In genomic region chr11:32297629-32298028, GRCh38 we compare ENCODE assay signal across 8 cellular contexts.
DNase-seq lines count a peak whose midpoint lies in the region; ATAC-seq, FAIRE-seq and TF ChIP-seq lines count a peak whose summit lies in the region.

No MANE protein-coding gene starts in this region.

- no peaks in the 10 kb centered on the region for H3K36me3 Mint-ChIP-seq in Caco-2 (ENCODE audit: insufficient read depth, unreplicated experiment)
- no peaks in the 10 kb centered on the region for H3K36me3 Mint-ChIP-seq in T-helper 2 cell treated with Interferon-gamma antibody and Interleukin-4, amounts not matched to agents 5 μg/mL and 100 μg/mL, for 36 hours (ENCODE audit: low read depth)

- H3K4me3 Mint-ChIP-seq in Caco-2 (ENCODE audit: unreplicated experiment), result no peak overlapping the region
- H3K4me3 Mint-ChIP-seq in T-helper 2 cell treated with Interferon-gamma antibody and Interleukin-4, amounts not matched to agents 5 μg/mL and 100 μg/mL, for 36 hours, result no peak overlapping the region

- DNase-seq in A673 (ENCODE audit: low spot score), result peak; percentile 90
- peak; percentile 44 for DNase-seq in GM13976 (ENCODE audit: low spot score)
- peak; percentile 89 for DNase-seq in NCI-H2171 (lab: John Stamatoyannopoulos, UW)
- DNase-seq in bronchial epithelial cell (ENCODE audit: low read depth), result peak; percentile 46
- no peak for DNase-seq in omental fat pad (ENCODE audit: low spot score)
- DNase-seq in Caco-2, result no peak
- no peak for DNase-seq in T-helper 2 cell treated with Interferon-gamma antibody and Interleukin-4, amounts not matched to agents 5 μg/mL and 100 μg/mL, for 36 hours (ENCODE audit: low spot score)

- no peaks in the 10 kb centered on the region for H3K27me3 ChIP-seq in A673 (replicated peaks; ENCODE audit: insufficient read depth, low read depth, low read length, poor library complexity)
- H3K27me3 ChIP-seq in bronchial epithelial cell (ENCODE audit: control insufficient read depth, insufficient read depth, low read length), result no peaks in the 10 kb centered on the region
- no peaks in the 10 kb centered on the region for H3K27me3 ChIP-seq in Caco-2 (replicated peaks; ENCODE audit: control insufficient read depth, insufficient read depth, low read length)

- H3K27me3 Mint-ChIP-seq in Caco-2 (ENCODE audit: insufficient read depth, unreplicated experiment), result peaks cover 6% of the 10 kb centered on the region
- no peaks in the 10 kb centered on the region for H3K27me3 Mint-ChIP-seq in T-helper 2 cell treated with Interferon-gamma antibody and Interleukin-4, amounts not matched to agents 5 μg/mL and 100 μg/mL, for 36 hours (ENCODE audit: low read depth)

- no peak overlapping the region for H3K27ac ChIP-seq in A673 (ENCODE audit: low read depth, low read length, poor library complexity, severe bottlenecking)

- POLR2A ChIA-PET in A673 (lab: Charles Lee; ENCODE audit: low non-redundant PET) (no interaction called here), Caco-2 (lab: Charles Lee) (no interaction called here)

- H3K4me1 ChIP-seq in A673 (ENCODE audit: insufficient read depth, low read length, poor library complexity, severe bottlenecking) (no peaks in the 10 kb centered on the region), Caco-2 (no peaks in the 10 kb centered on the region)

- H3K9me3 ChIP-seq in A673 (ENCODE audit: low read depth, low read length, poor library complexity, severe bottlenecking) (no peaks in the 10 kb centered on the region), Caco-2 (peaks cover 5% of the 10 kb centered on the region; the same call in 1 of the 2 replicates)

- ATAC-seq in omental fat pad (ENCODE audit: low FRiP score) (peak; percentile 77), HG03025 (IDR thresholded peaks at IDR 0.05; ENCODE audit: low FRiP score, unreplicated experiment) (no peak)

- intact Hi-C loops in A673 (cut with micrococcal nuclease; ENCODE audit: unreplicated experiment) (loop anchor here (1.0 to 10.0 kb wide), 5 partner anchors 121 to 1190 kb away; no protein-coding TSS in a partner anchor), Caco-2 (cut with micrococcal nuclease; ENCODE audit: unreplicated experiment) (loop anchor here (5.0 kb wide), 1 partner anchor 120 kb away; no protein-coding TSS in a partner anchor)

- in situ Hi-C loops in GM13976 (cut with MboI; ENCODE audit: low sequenced_read_pairs, unreplicated experiment), result no loop called here

- no peak for FAIRE-seq in bronchial epithelial cell (lab: Jason Lieb, UNC)

- H3K4me1 Mint-ChIP-seq in Caco-2 (ENCODE audit: low read depth, unreplicated experiment), result no peaks in the 10 kb centered on the region
- peaks cover 4% of the 10 kb centered on the region for H3K4me1 Mint-ChIP-seq in T-helper 2 cell treated with Interferon-gamma antibody and Interleukin-4, amounts not matched to agents 5 μg/mL and 100 μg/mL, for 36 hours (ENCODE audit: low read depth)

- H3K36me3 ChIP-seq in A673 (ENCODE audit: insufficient read depth, low read length, poor library complexity, severe bottlenecking), result no peaks in the 10 kb centered on the region
- H3K36me3 ChIP-seq in bronchial epithelial cell (ENCODE audit: control insufficient read depth, insufficient read depth, low read length), result no peaks in the 10 kb centered on the region
- no peaks in the 10 kb centered on the region for H3K36me3 ChIP-seq in Caco-2 (ENCODE audit: control insufficient read depth, insufficient read depth, low read length)

- CTCF ChIA-PET in A673 (lab: Charles Lee), result interaction anchor here (0.6 to 2.0 kb wide), 16 partner anchors 9 to 1191 kb away, joined by 3 to 15 read pairs (median 4); no protein-coding TSS in a partner anchor
- CTCF ChIA-PET in Caco-2 (lab: Charles Lee), result interaction anchor here (0.6 to 1.0 kb wide), 4 partner anchors 26 to 900 kb away, joined by 3 to 4 read pairs (median 3); no protein-coding TSS in a partner anchor

- H3K4me3 ChIP-seq in A673 (ENCODE audit: low read depth, low read length, poor library complexity, severe bottlenecking), result no peak overlapping the region
- no peak overlapping the region for H3K4me3 ChIP-seq in bronchial epithelial cell (ENCODE audit: low read depth, low read length)
- no peak overlapping the region for H3K4me3 ChIP-seq in Caco-2 (ENCODE audit: low read depth, low read length)

- no TSS peak for BruUV-seq in A673 (replicated peaks; lab: Mats Ljungman, UMichigan)
- BruUV-seq in Caco-2 (replicated peaks; lab: Mats Ljungman, UMichigan), result no TSS peak

- no peaks in the 10 kb centered on the region for H3K9me3 Mint-ChIP-seq in Caco-2 (ENCODE audit: unreplicated experiment)
- no peaks in the 10 kb centered on the region for H3K9me3 Mint-ChIP-seq in T-helper 2 cell treated with Interferon-gamma antibody and Interleukin-4, amounts not matched to agents 5 μg/mL and 100 μg/mL, for 36 hours

- no peak overlapping the region for H3K27ac Mint-ChIP-seq in Caco-2 (ENCODE audit: unreplicated experiment)
- H3K27ac Mint-ChIP-seq in T-helper 2 cell treated with Interferon-gamma antibody and Interleukin-4, amounts not matched to agents 5 μg/mL and 100 μg/mL, for 36 hours, result no peak overlapping the region

- TF ChIP-seq CTCF in A673 (conservative IDR thresholded peaks at IDR 0.05; ENCODE audit: low read depth, low read length) (peak; percentile 88), GM13976 (IDR thresholded peaks at IDR 0.05; ENCODE audit: borderline replicate concordance, control extremely low read depth, extremely low read depth, insufficient read depth, missing control alignments) (no peak), bronchial epithelial cell (IDR thresholded peaks at IDR 0.05; ENCODE audit: insufficient read depth, low read length, severe bottlenecking) (no peak), omental fat pad (IDR thresholded peaks at IDR 0.05) (peak in 1 of 3 donors; percentile 4), Caco-2 (IDR thresholded peaks at IDR 0.05; ENCODE audit: insufficient read depth in 1 of 2, low read depth in 1 of 2, low read length in 1 of 2, severe bottlenecking in 1 of 2, unreplicated experiment in 1 of 2) (peak in 1 of 2 experiments; percentile 1)

Comparison
In these comparisons a context has a peak if more than half of its experiments do, and no peak if none do; other contexts are left out.
1. DNase-seq: peak in A673 (single experiment), GM13976 (single experiment), NCI-H2171 (single experiment) and bronchial epithelial cell (single experiment); none in omental fat pad (single experiment), Caco-2 (0 of 2) and T-helper 2 cell treated with Interferon-gamma antibody and Interleukin-4, amounts not matched to agents 5 μg/mL and 100 μg/mL, for 36 hours (single experiment).